Comparison of ENCODE assay signal across 8 cellular contexts in the genomic region with DNA sequence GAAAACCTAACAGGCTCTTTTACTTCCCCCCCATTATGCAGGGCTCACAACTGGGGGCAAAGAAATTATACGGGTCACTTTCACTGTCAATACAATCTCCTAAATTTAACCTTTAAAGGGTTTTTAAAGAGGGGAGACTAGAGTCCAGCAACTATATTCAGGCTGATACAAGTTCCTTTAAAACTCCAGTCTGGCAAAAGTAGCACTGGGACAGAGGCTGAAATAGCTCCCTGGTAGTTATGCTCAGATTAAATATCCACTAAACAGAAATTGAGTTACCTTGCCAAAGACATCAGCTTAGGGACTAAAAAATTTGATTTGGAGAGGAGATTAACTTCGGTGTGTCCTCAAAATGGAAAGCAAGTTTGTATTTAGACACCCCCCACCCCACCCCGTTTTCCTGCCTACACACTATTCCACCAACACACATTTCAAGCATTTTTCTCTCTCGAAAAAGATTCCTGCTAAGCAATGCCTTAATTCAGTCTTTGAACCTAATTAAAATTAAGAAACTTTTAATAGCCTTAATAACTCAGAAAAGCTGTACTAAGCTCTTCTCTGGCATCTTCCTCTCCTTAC.
DNase-seq lines count a peak whose midpoint lies in the region; ATAC-seq and TF ChIP-seq lines count a peak whose summit lies in the region.
"Had no signal": no experiment of that assay in that cellular context is flagged by ENCODE, and none has a peak within 500 bp of the region (broad histone marks: within the 10 kb centered on the region; RNA-seq: fewer than 3 reads in every experiment).

No MANE protein-coding gene starts in this region.

- intact Hi-C loops in Panc1 (cut with micrococcal nuclease; ENCODE audit: unreplicated experiment): loop anchor here (2.0 to 5.0 kb wide), 2 partner anchors 14 to 93 kb away; no protein-coding TSS in a partner anchor
- intact Hi-C loops in tibial artery (cut with DNase I; ENCODE audit: low total_unique reads): loop anchor here (5.0 kb wide), 2 partner anchors 58 to 93 kb away; no protein-coding TSS in a partner anchor
- intact Hi-C loops in posterior cingulate gyrus (cut with DNase I): loop anchor here (2.0 kb wide), 1 partner anchor 94 kb away; no protein-coding TSS in a partner anchor

- no peaks in the 10 kb centered on the region for H3K27me3 Mint-ChIP-seq in mesothelial cell of epicardium (ENCODE audit: low read depth)

- no peaks in the 10 kb centered on the region for H3K36me3 ChIP-seq in Panc1 (ENCODE audit: control insufficient read depth, insufficient read depth, low read length)
- no peaks in the 10 kb centered on the region for H3K36me3 ChIP-seq in ectodermal cell (ENCODE audit: control insufficient read depth, insufficient read depth, low read length)
- peaks cover 0 to 8% (median 0%) of the 10 kb centered on the region in 3 donors for H3K36me3 ChIP-seq in tibial artery

- WGBS in ectodermal cell, 2 experiments: 38 to 42% methylated on average over 4 of the region's 4 CpGs

- H3K4me3 ChIP-seq in Panc1 (ENCODE audit: low read depth in 2 of 2, low read length in 2 of 2): peak overlapping the region; percentile 77 to 92
- H3K4me3 ChIP-seq in ectodermal cell (ENCODE audit: insufficient read depth, low read depth, low read length): peak overlapping the region; percentile 63
- H3K4me3 ChIP-seq in tibial artery: peak overlapping the region; percentile 87 to 90

- CTCF ChIA-PET in Panc1 (lab: Charles Lee): interaction anchor here (0.7 kb wide), 2 partner anchors 41 to 313 kb away, joined by 3 to 5 read pairs; no protein-coding TSS in a partner anchor

- H3K4me3 Mint-ChIP-seq in mesothelial cell of epicardium: peak overlapping the region; percentile 91

- H3K4me1 Mint-ChIP-seq in mesothelial cell of epicardium: peaks cover 29% of the 10 kb centered on the region

- peaks cover 15% of the 10 kb centered on the region for H3K36me3 Mint-ChIP-seq in mesothelial cell of epicardium

- POLR2A ChIA-PET in Panc1 (lab: Charles Lee): no interaction called here

- H3K9me3 ChIP-seq in Panc1 (ENCODE audit: control insufficient read depth, insufficient read depth, low read depth, low read length): no peaks in the 10 kb centered on the region
- no peaks in the 10 kb centered on the region for H3K9me3 ChIP-seq in ectodermal cell (ENCODE audit: control insufficient read depth, low read length)
- H3K9me3 ChIP-seq in tibial artery: no peaks in the 10 kb centered on the region

- peaks cover 20% of the 10 kb centered on the region for H3K4me1 ChIP-seq in Panc1 (ENCODE audit: control insufficient read depth, insufficient read depth, low read length)
- H3K4me1 ChIP-seq in ectodermal cell (ENCODE audit: control insufficient read depth, insufficient read depth, low read length): peaks cover 5% of the 10 kb centered on the region
- H3K4me1 ChIP-seq in tibial artery: peaks cover 0 to 38% (median 20%) of the 10 kb centered on the region in 4 donors

- DNase-seq in Panc1 (ENCODE audit: low read depth, low spot score): no peak
- no peak for DNase-seq in mesothelial cell of epicardium (ENCODE audit: low spot score in 2 of 2, unreplicated experiment in 2 of 2)
- no peak for DNase-seq in tibial artery
- no peak for DNase-seq in posterior cingulate gyrus
- DNase-seq: activated CD4-positive, alpha-beta T cell treated with anti-CD3 and anti-CD28 coated beads, Interleukin-2, amount 50 U/mL, for 1 hour had no signal

- BruUV-seq in Panc1 (replicated peaks; lab: Mats Ljungman, UMichigan): TSS peak; percentile 59

- H3K27me3 ChIP-seq in Panc1 (ENCODE audit: control insufficient read depth, insufficient read depth, low read length) (no peaks in the 10 kb centered on the region), ectodermal cell (ENCODE audit: control insufficient read depth, insufficient read depth, low read length, poor library complexity, severe bottlenecking) (no peaks in the 10 kb centered on the region), tibial artery (no peaks in the 10 kb centered on the region)

- in situ Hi-C loops in Panc1 (cut with HindIII; ENCODE audit: low pct_unique_long_range_greater_than_20kb, low sequenced_read_pairs): no loop called here

- TF ChIP-seq CTCF in Panc1 (IDR thresholded peaks at IDR 0.05) (no peak), mesothelial cell of epicardium (IDR thresholded peaks at IDR 0.05; ENCODE audit: unreplicated experiment) (no peak), tibial artery (IDR thresholded peaks at IDR 0.05) (no peak)

- no peaks in the 10 kb centered on the region for H3K9me3 Mint-ChIP-seq in mesothelial cell of epicardium

- H3K27ac ChIP-seq in Panc1 (ENCODE audit: low read length) (peak overlapping the region; percentile 79), ectodermal cell (ENCODE audit: insufficient read depth, low read depth, low read length, poor library complexity, severe bottlenecking) (no peak overlapping the region), tibial artery (peak overlapping the region; percentile 85 to 88)

- H3K27ac Mint-ChIP-seq in mesothelial cell of epicardium: peak overlapping the region; percentile 76

- no peak for ATAC-seq in Panc1
- ATAC-seq in HG03045 (IDR thresholded peaks at IDR 0.05; ENCODE audit: unreplicated experiment): no peak
- ATAC-seq in GM19455 (IDR thresholded peaks at IDR 0.05; ENCODE audit: unreplicated experiment): no peak
